In genomic region chr20:13694420-13695150, GRCh38 we compare ENCODE assay signal across 26 cellular contexts. TPM values are rescaled to one million over a fixed set of nuclear protein-coding genes. Genes with fewer than 3 reads are reported as not detected.
DNase-seq lines count a peak whose midpoint lies in the region; ATAC-seq and TF ChIP-seq lines count a peak whose summit lies in the region.
"Had no signal": no experiment of that assay in that cellular context is flagged by ENCODE, and none has a peak within 500 bp of the region (broad histone marks: within the 10 kb centered on the region; RNA-seq: fewer than 3 reads in every experiment).

No MANE protein-coding gene starts in this region.

- no peak overlapping the region for H3K4me3 Mint-ChIP-seq in activated CD8-positive, alpha-beta T cell treated with anti-CD3 and anti-CD28 coated beads, Interleukin-2, amount 10 ng/mL, durations not matched to agents 7 days and 5 days
- H3K4me3 Mint-ChIP-seq: B cell; CD8-positive, alpha-beta T cell; IgD-negative memory B cell; T-cell had no signal

- peak; percentile 68 for DNase-seq in Jurkat, Clone E6-1 (ENCODE audit: low read depth, low spot score)
- peak; percentile 44 for DNase-seq in amniotic epithelial cell (ENCODE audit: low read depth)
- peak; percentile 3 for DNase-seq in fibroblast of the aortic adventitia (ENCODE audit: low read depth)
- peak; percentile 11 for DNase-seq in renal cortical epithelial cell (ENCODE audit: low read depth)
- no peak for DNase-seq in AML-193 (lab: John Stamatoyannopoulos, UW)
- DNase-seq in activated naive CD4-positive, alpha-beta T cell treated with anti-CD3 and anti-CD28 coated beads, Interleukin-2, amount 50 U/mL, for 72 hours (ENCODE audit: low spot score in 2 of 2) = no peak
- no peak for DNase-seq in activated CD8-positive, alpha-beta T cell treated with anti-CD3 and anti-CD28 coated beads, Interleukin-2, amount 10 ng/mL, durations not matched to agents 7 days and 5 days
- DNase-seq: Caco-2; CD8-positive, alpha-beta T cell; GF-D8; H7; MV-4-11; NCI-H1105; NCI-H146; NCI-H1930; NCI-H2107; NCI-H524; NCI-H748 treated with DMSO at 0.1 percent for 48 hours; NK-92 treated with Interleukin-12 subunit alpha and Interleukin-12 subunit beta, amount 100 ng/mL, for 24 hours; PC-9; T-cell had no signal

- peaks cover 0 to 6% of the 10 kb centered on the region in 2 donors for H3K36me3 Mint-ChIP-seq in activated naive CD4-positive, alpha-beta T cell treated with anti-CD3 and anti-CD28 coated beads, Interleukin-2, amount 50 U/mL, for 72 hours
- H3K36me3 Mint-ChIP-seq in activated CD8-positive, alpha-beta T cell treated with anti-CD3 and anti-CD28 coated beads, Interleukin-2, amount 10 ng/mL, durations not matched to agents 7 days and 5 days (ENCODE audit: low read depth) = no peaks in the 10 kb centered on the region
- H3K36me3 Mint-ChIP-seq: CD8-positive, alpha-beta T cell; IgD-negative memory B cell; T-cell had no signal

- CTCF ChIA-PET in activated CD8-positive, alpha-beta T cell treated with anti-CD3 and anti-CD28 coated beads, Interleukin-2, amount 10 ng/mL, durations not matched to agents 7 days and 5 days (lab: Charles Lee) = no interaction called here

- TF ChIP-seq CTCF in fibroblast of the aortic adventitia (IDR thresholded peaks at IDR 0.05; ENCODE audit: insufficient read depth, low read length) = no peak

- POLR2A ChIA-PET in activated CD8-positive, alpha-beta T cell treated with anti-CD3 and anti-CD28 coated beads, Interleukin-2, amount 10 ng/mL, durations not matched to agents 7 days and 5 days (lab: Charles Lee) = no interaction called here

- ATAC-seq in GM18858 (IDR thresholded peaks at IDR 0.05; ENCODE audit: unreplicated experiment) = no peak
- ATAC-seq in activated naive CD4-positive, alpha-beta T cell treated with anti-CD3 and anti-CD28 coated beads, Interleukin-2, amount 50 U/mL, for 72 hours = no peak
- ATAC-seq in activated CD8-positive, alpha-beta T cell treated with anti-CD3 and anti-CD28 coated beads, Interleukin-2, amount 10 ng/mL, durations not matched to agents 7 days and 5 days = no peak
- ATAC-seq: A549; CD8-positive, alpha-beta T cell; Right ventricle myocardium inferior; T-cell had no signal

- no peaks in the 10 kb centered on the region for H3K4me1 Mint-ChIP-seq in activated CD8-positive, alpha-beta T cell treated with anti-CD3 and anti-CD28 coated beads, Interleukin-2, amount 10 ng/mL, durations not matched to agents 7 days and 5 days (ENCODE audit: low read depth)
- H3K4me1 Mint-ChIP-seq: B cell, IgD-negative memory B cell, T-cell had no signal

- H3K4me3 ChIP-seq in Jurkat, Clone E6-1 (ENCODE audit: low read length) = no peak overlapping the region
- H3K4me3 ChIP-seq in fibroblast of the aortic adventitia (ENCODE audit: low read depth, low read length) = no peak overlapping the region
- H3K4me3 ChIP-seq: A549, PC-9 had no signal

- H3K27me3 Mint-ChIP-seq in activated CD8-positive, alpha-beta T cell treated with anti-CD3 and anti-CD28 coated beads, Interleukin-2, amount 10 ng/mL, durations not matched to agents 7 days and 5 days (ENCODE audit: low read depth) = peaks cover 8% of the 10 kb centered on the region

- H3K9me3 Mint-ChIP-seq in activated naive CD4-positive, alpha-beta T cell treated with anti-CD3 and anti-CD28 coated beads, Interleukin-2, amount 50 U/mL, for 72 hours = peaks cover 0 to 3% of the 10 kb centered on the region in 2 donors
- no peaks in the 10 kb centered on the region for H3K9me3 Mint-ChIP-seq in activated CD8-positive, alpha-beta T cell treated with anti-CD3 and anti-CD28 coated beads, Interleukin-2, amount 10 ng/mL, durations not matched to agents 7 days and 5 days (ENCODE audit: insufficient read depth)
- H3K9me3 Mint-ChIP-seq: CD8-positive, alpha-beta T cell; T-cell had no signal

- H3K27ac Mint-ChIP-seq in activated naive CD4-positive, alpha-beta T cell treated with anti-CD3 and anti-CD28 coated beads, Interleukin-2, amount 50 U/mL, for 72 hours = peak overlapping the region in 1 of 2 donors; percentile 22
- no peak overlapping the region for H3K27ac Mint-ChIP-seq in activated CD8-positive, alpha-beta T cell treated with anti-CD3 and anti-CD28 coated beads, Interleukin-2, amount 10 ng/mL, durations not matched to agents 7 days and 5 days
- H3K27ac Mint-ChIP-seq: B cell; CD8-positive, alpha-beta T cell; IgD-negative memory B cell; T-cell had no signal

RNA-seq across cellular contexts. Expression of gene TASP1, which starts 55.9 kb away (rescaled TPM):
- polyA plus RNA-seq in Jurkat, Clone E6-1 (2012; ENCODE audit: insufficient read depth, insufficient read length) = 12.1 TPM
- total RNA-seq in fibroblast of the aortic adventitia (ENCODE audit: low replicate concordance) = 6.5 and 11.3 TPM in 2 replicates
- total RNA-seq in renal cortical epithelial cell = 10.1 and 20.1 TPM in 2 replicates
- 10 to 100 TPM in 1 of 2 donors, 1 to 10 TPM in 1; 4.9 to 11.9 TPM for total RNA-seq in activated naive CD4-positive, alpha-beta T cell treated with anti-CD3 and anti-CD28 coated beads, Interleukin-2, amount 50 U/mL, for 72 hours
- total RNA-seq in activated CD8-positive, alpha-beta T cell treated with anti-CD3 and anti-CD28 coated beads, Interleukin-2, amount 10 ng/mL, durations not matched to agents 7 days and 5 days = 10 to 100 TPM in 1 of 2 experiments, 1 to 10 TPM in 1; 9.6 to 11.8 TPM

Comparison
In these comparisons a context has a peak if more than half of its experiments do, and no peak if none do; other contexts are left out.
1. DNase-seq: peak in Jurkat, Clone E6-1 (single experiment), amniotic epithelial cell (single experiment), fibroblast of the aortic adventitia (single experiment) and renal cortical epithelial cell (single experiment); none in AML-193 (0 of 2), activated naive CD4-positive, alpha-beta T cell treated with anti-CD3 and anti-CD28 coated beads, Interleukin-2, amount 50 U/mL, for 72 hours (0 of 2) and activated CD8-positive, alpha-beta T cell treated with anti-CD3 and anti-CD28 coated beads, Interleukin-2, amount 10 ng/mL, durations not matched to agents 7 days and 5 days (single experiment).